In the genomic region with DNA sequence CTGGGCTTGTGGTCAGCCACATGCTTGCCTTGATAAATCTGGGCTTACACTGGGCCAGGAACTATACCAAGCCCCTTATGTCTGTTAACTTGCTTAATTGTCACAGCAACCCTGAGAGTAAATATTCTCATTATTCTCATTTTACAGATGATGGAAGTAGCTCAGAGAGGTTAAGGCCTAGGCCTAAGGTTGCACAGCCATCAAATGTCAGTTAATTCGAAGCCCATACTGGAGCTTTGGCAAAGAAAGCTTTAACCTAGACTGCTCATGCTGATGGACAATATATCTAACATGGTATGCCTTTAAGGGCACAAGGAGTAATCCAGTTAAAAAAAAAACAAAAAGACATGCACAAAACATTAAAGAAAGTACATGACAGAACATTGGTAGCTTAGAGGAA, we compare ENCODE assay signal across 21 cellular contexts.
DNase-seq lines count a peak whose midpoint lies in the region; ATAC-seq, FAIRE-seq and TF ChIP-seq lines count a peak whose summit lies in the region.
"Had no signal": no experiment of that assay in that cellular context is flagged by ENCODE, and none has a peak within 500 bp of the region (broad histone marks: within the 10 kb centered on the region; RNA-seq: fewer than 3 reads in every experiment).

No MANE protein-coding gene starts in this region.

- TF ChIP-seq CTCF in heart right ventricle (IDR thresholded peaks at IDR 0.05) (no peak), K562 (IDR thresholded peaks at IDR 0.05 in 2 of 3, conservative IDR thresholded peaks at IDR 0.05 in 1 of 3; ENCODE audit: insufficient read depth in 2 of 3, low read depth in 1 of 3, low read length in 3 of 3) (no peak)

- H3K4me3 ChIP-seq in heart right ventricle (no peak overlapping the region), right cardiac atrium (ENCODE audit: low read length) (no peak overlapping the region), K562 (no peak overlapping the region)
- H3K4me3 ChIP-seq: BLaER1, GM23338 had no signal

- CTCF ChIA-PET in K562 (lab: Yijun Ruan, JAX; ENCODE audit: low intra/inter-chr PET ratio), result no interaction called here

- POLR2A ChIA-PET in K562 (lab: Yijun Ruan, JAX), result no interaction called here

- H3K27ac ChIP-seq in heart right ventricle, result peak overlapping the region in 6 of 10 donors; percentile 13 to 82 (median 48)
- H3K27ac ChIP-seq in right cardiac atrium (ENCODE audit: low read length), result peak overlapping the region; percentile 36
- no peak overlapping the region for H3K27ac ChIP-seq in K562 (ENCODE audit: extremely low read depth, low read depth, low read length)
- H3K27ac ChIP-seq: 22Rv1, BLaER1, C4-2B had no signal

- no peak for FAIRE-seq in K562 (lab: Jason Lieb, UNC)
- FAIRE-seq: A204.1, G401.6 had no signal

- no peak overlapping the region for H3K9ac ChIP-seq in K562 (ENCODE audit: insufficient read depth in 1 of 2, low read depth in 2 of 2, low read length in 2 of 2)
- H3K9ac ChIP-seq: BLaER1 had no signal

- H3K9me3 ChIP-seq in heart right ventricle (no peaks in the 10 kb centered on the region), right cardiac atrium (ENCODE audit: control insufficient read depth, low read length) (no peaks in the 10 kb centered on the region), K562 (replicated peaks; ENCODE audit: control insufficient read depth, insufficient read depth, low read depth, low read length) (no peaks in the 10 kb centered on the region)
- H3K9me3 ChIP-seq: BLaER1, Caco-2 had no signal

- H3K36me3 ChIP-seq in heart right ventricle (no peaks in the 10 kb centered on the region), K562 (ENCODE audit: control insufficient read depth, insufficient read depth, low read length) (no peaks in the 10 kb centered on the region)

- no peak overlapping the region for H2AFZ ChIP-seq in K562 (ENCODE audit: low read depth, low read length)
- H2AFZ ChIP-seq: GM23338 had no signal

- no TSS peak for BruUV-seq in K562 (replicated peaks; lab: Mats Ljungman, UMichigan)

- no peaks in the 10 kb centered on the region for H3K9me1 ChIP-seq in K562 (ENCODE audit: control insufficient read depth, insufficient read depth, low read length)

- TF ChIP-seq POLR2A in K562 (conservative IDR thresholded peaks at IDR 0.05), result no peak

- no peak overlapping the region for H3K4me2 ChIP-seq in K562 (ENCODE audit: insufficient read depth, low read length)
- H3K4me2 ChIP-seq: BLaER1, GM23338 had no signal

- in situ Hi-C loops in K562 (cut with MboI), result no loop called here

- DNase-seq in heart right ventricle (no peak), left cardiac atrium (no peak), right cardiac atrium (no peak), left ventricle myocardium superior (no peak), K562 (ENCODE audit: extremely low read depth in 1 of 4, low spot score in 3 of 4) (no peak), posterior cingulate gyrus (no peak), NAMALWA (ENCODE audit: low spot score) (no peak)
- DNase-seq: Caco-2; CD4-positive, CD25-positive, alpha-beta regulatory T cell; CD8-positive, alpha-beta T cell; DMS153; DND-41; H9; HFFc6 had no signal

- WGBS in heart right ventricle, 2 donors, result 98% methylated on average over 1 of the region's 1 CpG
- 93% methylated on average over 1 of the region's 1 CpG for WGBS in right cardiac atrium
- 0% methylated on average over 1 of the region's 1 CpG for WGBS in K562 (ENCODE audit: insufficient coverage, low coverage, missing lambda C conversion rate)

- H3K27me3 ChIP-seq in heart right ventricle, result no peaks in the 10 kb centered on the region
- H3K27me3 ChIP-seq in right cardiac atrium (ENCODE audit: control insufficient read depth, insufficient read depth), result no peaks in the 10 kb centered on the region
- no peaks in the 10 kb centered on the region; a peak in 1 of 5 replicates for H3K27me3 ChIP-seq in K562 (ENCODE audit: control insufficient read depth in 2 of 2, insufficient read depth in 2 of 2, low read length in 2 of 2)
- H3K27me3 ChIP-seq: BLaER1 had no signal

- H3K79me2 ChIP-seq in K562 (ENCODE audit: control insufficient read depth, insufficient read depth, low read length), result no peaks in the 10 kb centered on the region

- H3K4me1 ChIP-seq in heart right ventricle (peaks cover 6 to 66% (median 41%) of the 10 kb centered on the region in 9 donors), right cardiac atrium (ENCODE audit: control insufficient read depth, insufficient read depth, low read length) (peaks cover 8% of the 10 kb centered on the region), K562 (replicated peaks in 1 of 2; ENCODE audit: control insufficient read depth in 2 of 2, insufficient read depth in 2 of 2, low read length in 2 of 2) (no peaks in the 10 kb centered on the region)
- H3K4me1 ChIP-seq: BLaER1, Caco-2 had no signal

- ATAC-seq in heart right ventricle (no peak), left cardiac atrium (no peak), right cardiac atrium (no peak), left ventricle myocardium superior (no peak), K562 (no peak)
- ATAC-seq: CD8-positive, alpha-beta T cell; GM23338; HCT116 had no signal

- intact Hi-C loops in heart right ventricle (cut with DNase I), result no loop called here
- intact Hi-C loops in left cardiac atrium (cut with DNase I), result no loop called here
- intact Hi-C loops in right cardiac atrium (cut with DNase I), result no loop called here
- intact Hi-C loops in left ventricle myocardium superior (cut with micrococcal nuclease), result no loop called here
- intact Hi-C loops in K562 (cut with micrococcal nuclease), result no loop called here
- intact Hi-C loops in posterior cingulate gyrus (cut with DNase I), result no loop called here

- no peak for TF ChIP-seq EP300 in K562 (IDR thresholded peaks at IDR 0.05; ENCODE audit: low read length)

- TF ChIP-seq RAD21 in K562 (CRISPR knock-in tag; conservative IDR thresholded peaks at IDR 0.05 in 1 of 2, IDR thresholded peaks at IDR 0.05 in 1 of 2), result no peak

- H4K20me1 ChIP-seq in K562 (replicated peaks; ENCODE audit: control insufficient read depth, insufficient read depth, low read length), result no peaks in the 10 kb centered on the region
- H4K20me1 ChIP-seq: BLaER1 had no signal

TF ChIP-seq in K562, 482 proteins besides CTCF, POLR2A, EP300 and RAD21:
- TF ChIP-seq ZNF561 (CRISPR knock-in tag; conservative IDR thresholded peaks at IDR 0.05) (no peak), ZNF408 (CRISPR knock-in tag; IDR thresholded peaks at IDR 0.05; ENCODE audit: low read depth) (no peak), ZNF695 (CRISPR knock-in tag; IDR thresholded peaks at IDR 0.05) (no peak), RBM25 (IDR thresholded peaks at IDR 0.05; ENCODE audit: low read depth, low read length, severe bottlenecking) (peak; percentile 31), ZFP36 (IDR thresholded peaks at IDR 0.05; ENCODE audit: low read depth, low read length, partially characterized antibody) (peak; percentile 27), CBFA2T3 (IDR thresholded peaks at IDR 0.05) (no peak), ZSCAN32 (CRISPR knock-in tag; IDR thresholded peaks at IDR 0.05) (no peak)
- TF ChIP-seq, protein P1, sequence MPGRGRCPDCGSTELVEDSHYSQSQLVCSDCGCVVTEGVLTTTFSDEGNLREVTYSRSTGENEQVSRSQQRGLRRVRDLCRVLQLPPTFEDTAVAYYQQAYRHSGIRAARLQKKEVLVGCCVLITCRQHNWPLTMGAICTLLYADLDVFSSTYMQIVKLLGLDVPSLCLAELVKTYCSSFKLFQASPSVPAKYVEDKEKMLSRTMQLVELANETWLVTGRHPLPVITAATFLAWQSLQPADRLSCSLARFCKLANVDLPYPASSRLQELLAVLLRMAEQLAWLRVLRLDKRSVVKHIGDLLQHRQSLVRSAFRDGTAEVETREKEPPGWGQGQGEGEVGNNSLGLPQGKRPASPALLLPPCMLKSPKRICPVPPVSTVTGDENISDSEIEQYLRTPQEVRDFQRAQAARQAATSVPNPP (IDR thresholded peaks at IDR 0.05; ENCODE audit: borderline replicate concordance, insufficient read depth, insufficient read length), result no peak
- TF ChIP-seq, protein P2, sequence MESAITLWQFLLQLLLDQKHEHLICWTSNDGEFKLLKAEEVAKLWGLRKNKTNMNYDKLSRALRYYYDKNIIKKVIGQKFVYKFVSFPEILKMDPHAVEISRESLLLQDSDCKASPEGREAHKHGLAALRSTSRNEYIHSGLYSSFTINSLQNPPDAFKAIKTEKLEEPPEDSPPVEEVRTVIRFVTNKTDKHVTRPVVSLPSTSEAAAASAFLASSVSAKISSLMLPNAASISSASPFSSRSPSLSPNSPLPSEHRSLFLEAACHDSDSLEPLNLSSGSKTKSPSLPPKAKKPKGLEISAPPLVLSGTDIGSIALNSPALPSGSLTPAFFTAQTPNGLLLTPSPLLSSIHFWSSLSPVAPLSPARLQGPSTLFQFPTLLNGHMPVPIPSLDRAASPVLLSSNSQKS (CRISPR knock-in tag; IDR thresholded peaks at IDR 0.05), result no peak
- TF ChIP-seq, protein P3, sequence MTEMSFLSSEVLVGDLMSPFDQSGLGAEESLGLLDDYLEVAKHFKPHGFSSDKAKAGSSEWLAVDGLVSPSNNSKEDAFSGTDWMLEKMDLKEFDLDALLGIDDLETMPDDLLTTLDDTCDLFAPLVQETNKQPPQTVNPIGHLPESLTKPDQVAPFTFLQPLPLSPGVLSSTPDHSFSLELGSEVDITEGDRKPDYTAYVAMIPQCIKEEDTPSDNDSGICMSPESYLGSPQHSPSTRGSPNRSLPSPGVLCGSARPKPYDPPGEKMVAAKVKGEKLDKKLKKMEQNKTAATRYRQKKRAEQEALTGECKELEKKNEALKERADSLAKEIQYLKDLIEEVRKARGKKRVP (CRISPR knock-in tag; IDR thresholded peaks at IDR 0.05), result no peak
TF ChIP-seq in K562: peak in this region for 2.
